ENCODE assay signal across 10 cellular contexts in genomic region chr2:17539596-17539992, GRCh38. TPM values are rescaled to one million over a fixed set of nuclear protein-coding genes. Genes with fewer than 3 reads are reported as not detected.
DNase-seq lines count a peak whose midpoint lies in the region; ATAC-seq and TF ChIP-seq lines count a peak whose summit lies in the region.
"Had no signal": no experiment of that assay in that cellular context is flagged by ENCODE, and none has a peak within 500 bp of the region (broad histone marks: within the 10 kb centered on the region; RNA-seq: fewer than 3 reads in every experiment).

No MANE protein-coding gene starts in this region.

- H3K4me1 ChIP-seq in A673 (ENCODE audit: insufficient read depth, low read length, poor library complexity, severe bottlenecking), result peaks cover 9% of the 10 kb centered on the region
- H3K4me1 ChIP-seq in mesodermal cell (ENCODE audit: control insufficient read depth, insufficient read depth, low read length, poor library complexity, severe bottlenecking), result peaks cover 22% of the 10 kb centered on the region

- H3K27me3 ChIP-seq in A673 (replicated peaks; ENCODE audit: insufficient read depth, low read depth, low read length, poor library complexity), result no peaks in the 10 kb centered on the region
- H3K27me3 ChIP-seq: BLaER1 treated with 17β-estradiol and CSF1 and Interleukin-3, amounts not matched to agents 10 nM and 100 nM had no signal

- H3K27ac ChIP-seq in A673 (ENCODE audit: low read depth, low read length, poor library complexity, severe bottlenecking), result peak overlapping the region; percentile 69
- H3K27ac ChIP-seq in mesodermal cell (ENCODE audit: low read depth, low read length, severe bottlenecking), result no peak overlapping the region
- H3K27ac ChIP-seq: BLaER1 treated with 17β-estradiol and CSF1 and Interleukin-3, amounts not matched to agents 10 nM and 100 nM had no signal

- POLR2A ChIA-PET in A673 (lab: Charles Lee; ENCODE audit: low non-redundant PET), result no interaction called here

- H3K9me3 ChIP-seq in A673 (ENCODE audit: low read depth, low read length, poor library complexity, severe bottlenecking) (no peaks in the 10 kb centered on the region), mesodermal cell (ENCODE audit: control insufficient read depth, low read length) (no peaks in the 10 kb centered on the region)

- peaks cover 40 to 58% of the 10 kb centered on the region in 2 donors for H3K27me3 Mint-ChIP-seq in natural killer cell treated with Interleukin-12 subunit alpha and Interleukin-12 subunit beta and Interleukin-15 and Interleukin-18, amount 100 ng/mL, for 72 hours
- peaks cover 70% of the 10 kb centered on the region for H3K27me3 Mint-ChIP-seq in activated T-helper 2 cell treated with anti-CD3 and anti-CD28 coated beads, Interferon-gamma antibody, Interleukin-2, Interleukin-4, amounts not matched to agents 10 μg/mL and 5 μg/mL and 100 μg/mL, durations not matched to agents 14 hours and 24 hours and 36 hours (ENCODE audit: low read depth)

- no peaks in the 10 kb centered on the region for H3K4me1 Mint-ChIP-seq in natural killer cell treated with Interleukin-12 subunit alpha and Interleukin-12 subunit beta and Interleukin-15 and Interleukin-18, amount 100 ng/mL, for 72 hours (ENCODE audit: low read depth in 2 of 2)
- H3K4me1 Mint-ChIP-seq in activated T-helper 2 cell treated with anti-CD3 and anti-CD28 coated beads, Interferon-gamma antibody, Interleukin-2, Interleukin-4, amounts not matched to agents 10 μg/mL and 5 μg/mL and 100 μg/mL, durations not matched to agents 14 hours and 24 hours and 36 hours (ENCODE audit: low read depth), result peaks cover 8% of the 10 kb centered on the region

- 0 to 17% methylated on average over 1 to 2 of the region's 8 CpGs for WGBS in mesodermal cell (ENCODE audit: insufficient coverage in 2 of 2), 2 experiments

- BruUV-seq in A673 (replicated peaks; lab: Mats Ljungman, UMichigan), result no TSS peak

- H3K27ac Mint-ChIP-seq in natural killer cell treated with Interleukin-12 subunit alpha and Interleukin-12 subunit beta and Interleukin-15 and Interleukin-18, amount 100 ng/mL, for 72 hours, result no peak overlapping the region
- no peak overlapping the region for H3K27ac Mint-ChIP-seq in activated T-helper 2 cell treated with anti-CD3 and anti-CD28 coated beads, Interferon-gamma antibody, Interleukin-2, Interleukin-4, amounts not matched to agents 10 μg/mL and 5 μg/mL and 100 μg/mL, durations not matched to agents 14 hours and 24 hours and 36 hours
- H3K27ac Mint-ChIP-seq: activated naive CD8-positive, alpha-beta T cell had no signal

- H3K9me3 Mint-ChIP-seq in natural killer cell treated with Interleukin-12 subunit alpha and Interleukin-12 subunit beta and Interleukin-15 and Interleukin-18, amount 100 ng/mL, for 72 hours, result peaks cover 7% of the 10 kb centered on the region
- H3K9me3 Mint-ChIP-seq in activated T-helper 2 cell treated with anti-CD3 and anti-CD28 coated beads, Interferon-gamma antibody, Interleukin-2, Interleukin-4, amounts not matched to agents 10 μg/mL and 5 μg/mL and 100 μg/mL, durations not matched to agents 14 hours and 24 hours and 36 hours, result no peaks in the 10 kb centered on the region

- H3K36me3 ChIP-seq in A673 (ENCODE audit: insufficient read depth, low read length, poor library complexity, severe bottlenecking) (no peaks in the 10 kb centered on the region), mesodermal cell (ENCODE audit: control insufficient read depth, insufficient read depth, low read length) (no peaks in the 10 kb centered on the region)
- H3K36me3 ChIP-seq: BLaER1 treated with 17β-estradiol and CSF1 and Interleukin-3, amounts not matched to agents 10 nM and 100 nM had no signal

- H3K4me3 ChIP-seq in A673 (ENCODE audit: low read depth, low read length, poor library complexity, severe bottlenecking) (peak overlapping the region; percentile 64), epithelial cell of proximal tubule (ENCODE audit: low read depth, low read length) (peak overlapping the region; percentile 56), mesodermal cell (ENCODE audit: extremely low read depth, insufficient read depth, low read length, poor library complexity, severe bottlenecking) (peak overlapping the region; percentile 46)
- H3K4me3 ChIP-seq: BLaER1 treated with 17β-estradiol and CSF1 and Interleukin-3, amounts not matched to agents 10 nM and 100 nM had no signal

- TF ChIP-seq CTCF in A673 (conservative IDR thresholded peaks at IDR 0.05; ENCODE audit: low read depth, low read length) (no peak), epithelial cell of proximal tubule (conservative IDR thresholded peaks at IDR 0.05; ENCODE audit: low read depth, low read length) (no peak)

- no peak for ATAC-seq in GM21825 (IDR thresholded peaks at IDR 0.05; ENCODE audit: unreplicated experiment)
- ATAC-seq in natural killer cell treated with Interleukin-12 subunit alpha and Interleukin-12 subunit beta and Interleukin-15 and Interleukin-18, amount 100 ng/mL, for 72 hours, result no peak

- CTCF ChIA-PET in A673 (lab: Charles Lee), result interaction anchor here (0.8 kb wide), 1 partner anchor 106 kb away, joined by 4 read pairs; no protein-coding TSS in a partner anchor

- DNase-seq in A673 (ENCODE audit: low spot score), result peak; percentile 76
- peak; percentile 44 for DNase-seq in NCI-H345 treated with DMSO at 0.1 percent for 48 hours (lab: John Stamatoyannopoulos, UW; ENCODE audit: unreplicated experiment)
- DNase-seq in epithelial cell of proximal tubule (ENCODE audit: low read depth), result no peak
- no peak for DNase-seq in NCI-H1417 treated with DMSO at 0.1 percent for 48 hours (lab: John Stamatoyannopoulos, UW)
- DNase-seq in natural killer cell treated with Interleukin-12 subunit alpha and Interleukin-12 subunit beta and Interleukin-15 and Interleukin-18, amount 100 ng/mL, for 72 hours (ENCODE audit: low spot score), result no peak
- DNase-seq in activated T-helper 2 cell treated with anti-CD3 and anti-CD28 coated beads, Interferon-gamma antibody, Interleukin-2, Interleukin-4, amounts not matched to agents 10 μg/mL and 5 μg/mL and 100 μg/mL, durations not matched to agents 14 hours and 24 hours and 36 hours (ENCODE audit: low spot score), result no peak

- peaks cover 15% of the 10 kb centered on the region for H3K36me3 Mint-ChIP-seq in natural killer cell treated with Interleukin-12 subunit alpha and Interleukin-12 subunit beta and Interleukin-15 and Interleukin-18, amount 100 ng/mL, for 72 hours
- no peaks in the 10 kb centered on the region for H3K36me3 Mint-ChIP-seq in activated T-helper 2 cell treated with anti-CD3 and anti-CD28 coated beads, Interferon-gamma antibody, Interleukin-2, Interleukin-4, amounts not matched to agents 10 μg/mL and 5 μg/mL and 100 μg/mL, durations not matched to agents 14 hours and 24 hours and 36 hours (ENCODE audit: low read depth)
- H3K36me3 Mint-ChIP-seq: activated naive CD8-positive, alpha-beta T cell had no signal

- no peak overlapping the region for H3K4me3 Mint-ChIP-seq in natural killer cell treated with Interleukin-12 subunit alpha and Interleukin-12 subunit beta and Interleukin-15 and Interleukin-18, amount 100 ng/mL, for 72 hours
- no peak overlapping the region for H3K4me3 Mint-ChIP-seq in activated T-helper 2 cell treated with anti-CD3 and anti-CD28 coated beads, Interferon-gamma antibody, Interleukin-2, Interleukin-4, amounts not matched to agents 10 μg/mL and 5 μg/mL and 100 μg/mL, durations not matched to agents 14 hours and 24 hours and 36 hours (ENCODE audit: low read depth)
- H3K4me3 Mint-ChIP-seq: activated naive CD8-positive, alpha-beta T cell had no signal

- intact Hi-C loops in A673 (cut with micrococcal nuclease; ENCODE audit: unreplicated experiment), result loop anchor here (5.0 kb wide), 1 partner anchor 67 kb away; no protein-coding TSS in a partner anchor
- intact Hi-C loops in activated T-helper 2 cell treated with anti-CD3 and anti-CD28 coated beads, Interferon-gamma antibody, Interleukin-2, Interleukin-4, amounts not matched to agents 10 μg/mL and 5 μg/mL and 100 μg/mL, durations not matched to agents 14 hours and 24 hours and 36 hours (cut with micrococcal nuclease), result loop anchor here (5.0 kb wide), 2 partner anchors 1597 to 1818 kb away; partner anchors contain the start of genes MYCN and OSR1

RNA-seq across cellular contexts. Expression of gene VSNL1, which starts 0.9 kb away (rescaled TPM):
- total RNA-seq in A673 (2021) (4.8 and 7.8 TPM in 2 replicates), epithelial cell of proximal tubule (not detected in 2 replicates)
- 1.3 TPM for polyA plus RNA-seq in mesodermal cell (2013, experiment 1 of 2)
- 0.86 TPM for polyA plus RNA-seq in mesodermal cell (2013, experiment 2 of 2)
- not detected for total RNA-seq in natural killer cell treated with Interleukin-12 subunit alpha and Interleukin-12 subunit beta and Interleukin-15 and Interleukin-18, amount 100 ng/mL, for 72 hours
- total RNA-seq in activated T-helper 2 cell treated with anti-CD3 and anti-CD28 coated beads, Interferon-gamma antibody, Interleukin-2, Interleukin-4, amounts not matched to agents 10 μg/mL and 5 μg/mL and 100 μg/mL, durations not matched to agents 14 hours and 24 hours and 36 hours, result not detected in 2 replicates

RNA-seq across cellular contexts. Expression of gene RAD51AP2, which starts 21.4 kb away (rescaled TPM):
- total RNA-seq in A673 (2021) (0.13 and 0.24 TPM in 2 replicates), epithelial cell of proximal tubule (not detected in 2 replicates)
- 0.11 TPM for polyA plus RNA-seq in mesodermal cell (2013, experiment 1 of 2)
- polyA plus RNA-seq in mesodermal cell (2013, experiment 2 of 2), result 0.25 TPM
- not detected for total RNA-seq in natural killer cell treated with Interleukin-12 subunit alpha and Interleukin-12 subunit beta and Interleukin-15 and Interleukin-18, amount 100 ng/mL, for 72 hours
- total RNA-seq in activated T-helper 2 cell treated with anti-CD3 and anti-CD28 coated beads, Interferon-gamma antibody, Interleukin-2, Interleukin-4, amounts not matched to agents 10 μg/mL and 5 μg/mL and 100 μg/mL, durations not matched to agents 14 hours and 24 hours and 36 hours, result not detected in 2 replicates

Comparison
In these comparisons a context has a peak if more than half of its experiments do, and no peak if none do; other contexts are left out.
1. DNase-seq: peak in A673 (single experiment) and NCI-H345 treated with DMSO at 0.1 percent for 48 hours (single experiment); none in epithelial cell of proximal tubule (single experiment), NCI-H1417 treated with DMSO at 0.1 percent for 48 hours (single experiment), natural killer cell treated with Interleukin-12 subunit alpha and Interleukin-12 subunit beta and Interleukin-15 and Interleukin-18, amount 100 ng/mL, for 72 hours (single experiment) and activated T-helper 2 cell treated with anti-CD3 and anti-CD28 coated beads, Interferon-gamma antibody, Interleukin-2, Interleukin-4, amounts not matched to agents 10 μg/mL and 5 μg/mL and 100 μg/mL, durations not matched to agents 14 hours and 24 hours and 36 hours (single experiment).
2. Peak in every context shown above with its lines, with median percentiles within 50 percentile points of each other: H3K4me3 ChIP-seq.